In genomic region chr2:176177580-176178270, GRCh38 we compare ENCODE assay signal across 8 cellular contexts. TPM values are rescaled to one million over a fixed set of nuclear protein-coding genes. Genes with fewer than 3 reads are reported as not detected.
DNase-seq lines count a peak whose midpoint lies in the region; ATAC-seq, FAIRE-seq and TF ChIP-seq lines count a peak whose summit lies in the region.

No MANE protein-coding gene starts in this region.

- peaks cover 13% of the 10 kb centered on the region for H3K9me3 Mint-ChIP-seq in astrocyte (ENCODE audit: unreplicated experiment)

- H3K4me3 ChIP-seq in HL-60 (replicated peaks; ENCODE audit: insufficient read depth, low read length) (peak overlapping the region; percentile 26), astrocyte (ENCODE audit: insufficient read depth, low read depth, low read length) (peak overlapping the region; percentile 27), muscle layer of duodenum (ENCODE audit: low read depth in 1 of 2, low read length in 2 of 2) (peak overlapping the region; percentile 46)

- H4K20me1 ChIP-seq in astrocyte (ENCODE audit: insufficient read depth, low read length), result no peaks in the 10 kb centered on the region

- DNase-seq in HL-60 (ENCODE audit: low read depth in 1 of 2, low spot score in 1 of 2), result no peak
- DNase-seq in astrocyte (ENCODE audit: low read depth), result peak; percentile 26
- no peak for DNase-seq in NK-92 (lab: John Stamatoyannopoulos, UW; ENCODE audit: unreplicated experiment)
- no peak for DNase-seq in HCEC 1CT

- H2AFZ ChIP-seq in astrocyte (ENCODE audit: low read depth, low read length), result peak overlapping the region; percentile 63

- H3K27ac ChIP-seq in C4-2B (peak overlapping the region; percentile 4; the same call in 1 of the 2 replicates), HL-60 (replicated peaks) (no peak overlapping the region), astrocyte (ENCODE audit: low read depth, low read length) (no peak overlapping the region), muscle layer of duodenum (ENCODE audit: low read length) (no peak overlapping the region)

- peaks cover 12% of the 10 kb centered on the region for H3K4me1 Mint-ChIP-seq in astrocyte (ENCODE audit: low read depth, unreplicated experiment)

- H3K4me1 ChIP-seq in astrocyte (ENCODE audit: insufficient read depth, low read length) (no peaks in the 10 kb centered on the region), muscle layer of duodenum (ENCODE audit: control insufficient read depth in 1 of 2, insufficient read depth in 2 of 2, low read length in 2 of 2) (peaks cover 0 to 12% of the 10 kb centered on the region in 2 donors)

- no peak for FAIRE-seq in astrocyte (lab: Jason Lieb, UNC)

- no peaks in the 10 kb centered on the region for H3K36me3 Mint-ChIP-seq in astrocyte (ENCODE audit: low read depth, unreplicated experiment)

- H3K4me3 Mint-ChIP-seq in astrocyte (ENCODE audit: unreplicated experiment), result peak overlapping the region; percentile 69

- no peak for ATAC-seq in HG02763 (IDR thresholded peaks at IDR 0.05; ENCODE audit: unreplicated experiment)
- no peak for ATAC-seq in GM18498 (IDR thresholded peaks at IDR 0.05; ENCODE audit: unreplicated experiment)

- H3K9ac ChIP-seq in astrocyte (ENCODE audit: low read length), result no peak overlapping the region

- peak overlapping the region; percentile 75 for H3K4me2 ChIP-seq in astrocyte (ENCODE audit: low read length)

- H3K27me3 Mint-ChIP-seq in astrocyte (ENCODE audit: low read depth, unreplicated experiment), result peaks cover 89% of the 10 kb centered on the region

- H3K79me2 ChIP-seq in astrocyte (ENCODE audit: insufficient read depth, low read length), result no peaks in the 10 kb centered on the region

- TF ChIP-seq CTCF in C4-2B (conservative IDR thresholded peaks at IDR 0.05), result no peak
- no peak for TF ChIP-seq CTCF in HL-60 (IDR thresholded peaks at IDR 0.05; ENCODE audit: insufficient read depth, low read length)
- TF ChIP-seq CTCF in astrocyte (IDR thresholded peaks at IDR 0.05; ENCODE audit: insufficient read depth, low read depth, low read length), result no peak

- no peaks in the 10 kb centered on the region for H3K36me3 ChIP-seq in astrocyte (ENCODE audit: insufficient read depth, low read length)
- no peaks in the 10 kb centered on the region for H3K36me3 ChIP-seq in muscle layer of duodenum (ENCODE audit: control insufficient read depth in 1 of 2, insufficient read depth in 2 of 2, low read length in 2 of 2)

- H3K27me3 ChIP-seq in HL-60 (ENCODE audit: insufficient read depth, poor library complexity, severe bottlenecking) (peaks cover 73% of the 10 kb centered on the region), astrocyte (ENCODE audit: insufficient read depth, low read length) (peaks cover 68% of the 10 kb centered on the region), muscle layer of duodenum (ENCODE audit: low read depth, low read length) (peaks cover 63% of the 10 kb centered on the region)

- no peak overlapping the region for H3K27ac Mint-ChIP-seq in astrocyte (ENCODE audit: unreplicated experiment)

- H3K9me3 ChIP-seq in astrocyte (ENCODE audit: insufficient read depth, low read depth, low read length) (no peaks in the 10 kb centered on the region), muscle layer of duodenum (ENCODE audit: control insufficient read depth in 1 of 2, low read length in 2 of 2) (no peaks in the 10 kb centered on the region)

RNA-seq across cellular contexts. Expression of gene HOXD1, which starts 10.7 kb away (rescaled TPM):
- not detected in 2 replicates for total RNA-seq in astrocyte

RNA-seq across cellular contexts. Expression of gene HOXD3, which starts 20.6 kb away (rescaled TPM):
- total RNA-seq in astrocyte, result not detected in 2 replicates

RNA-seq across cellular contexts. Expression of gene HOXD4, which starts 26.4 kb away (rescaled TPM):
- total RNA-seq in astrocyte, result not detected in 2 replicates

RNA-seq across cellular contexts. Expression of gene HOXD8, which starts 48.2 kb away (rescaled TPM):
- not detected in 2 replicates for total RNA-seq in astrocyte

RNA-seq across cellular contexts. Expression of gene HOXD9, which starts 55.2 kb away (rescaled TPM):
- not detected in 2 replicates for total RNA-seq in astrocyte
